ENCODE assay signal across 8 cellular contexts in the genomic region with DNA sequence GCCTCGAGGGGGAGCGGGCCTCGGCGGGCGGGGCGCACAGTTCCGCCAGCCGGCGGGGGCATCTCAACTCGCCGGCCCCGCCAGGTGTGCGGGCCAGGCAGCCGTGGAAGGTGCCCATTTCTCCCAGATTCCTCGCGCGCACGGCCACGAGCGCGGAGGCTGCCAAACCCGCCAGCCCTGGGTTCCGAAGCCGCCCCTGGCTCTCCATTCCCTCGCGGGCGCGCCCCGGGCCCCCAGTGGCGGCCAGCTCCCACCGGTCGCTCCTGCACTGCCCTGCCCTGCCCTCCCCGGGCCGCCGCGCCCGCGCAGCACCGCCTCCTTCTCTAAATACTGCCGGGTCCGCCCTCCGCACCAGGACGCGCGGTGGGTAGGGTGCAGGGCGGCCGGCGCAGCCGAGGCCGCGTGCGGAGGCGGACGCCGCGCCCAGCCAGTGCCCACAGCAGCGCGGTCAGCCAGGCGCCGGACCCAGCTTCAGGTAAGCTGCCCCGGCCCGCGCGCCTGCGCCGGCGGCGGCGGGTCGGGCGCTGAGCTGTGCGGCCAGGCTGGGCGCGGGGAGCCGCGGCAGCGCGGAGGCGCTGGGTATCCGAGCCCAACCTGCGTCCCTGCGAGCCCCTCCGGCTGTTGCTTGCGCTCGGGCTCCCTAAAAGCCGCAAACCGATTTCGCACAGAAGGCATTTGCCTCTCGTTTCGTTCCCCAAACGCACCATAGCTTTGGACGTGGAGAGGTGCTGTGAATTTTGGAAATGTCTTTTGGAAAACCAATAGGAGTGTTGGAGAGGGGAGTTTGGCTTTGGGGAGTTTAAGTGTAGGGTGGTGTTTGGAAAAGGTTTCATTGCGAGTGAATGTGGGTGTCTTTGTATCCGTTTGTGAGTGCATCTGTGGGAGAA. TPM values are rescaled to one million over a fixed set of nuclear protein-coding genes. Genes with fewer than 3 reads are reported as not detected.
DNase-seq lines count a peak whose midpoint lies in the region; ATAC-seq and TF ChIP-seq lines count a peak whose summit lies in the region.

A gene with protein sequence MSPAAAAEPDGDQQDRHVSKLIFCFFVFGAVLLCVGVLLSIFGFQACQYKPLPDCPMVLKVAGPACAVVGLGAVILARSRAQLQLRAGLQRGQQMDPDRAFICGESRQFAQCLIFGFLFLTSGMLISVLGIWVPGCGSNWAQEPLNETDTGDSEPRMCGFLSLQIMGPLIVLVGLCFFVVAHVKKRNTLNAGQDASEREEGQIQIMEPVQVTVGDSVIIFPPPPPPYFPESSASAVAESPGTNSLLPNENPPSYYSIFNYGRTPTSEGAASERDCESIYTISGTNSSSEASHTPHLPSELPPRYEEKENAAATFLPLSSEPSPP (plus strand): TSS at position 354 of the 887 bp plus-strand sequence. CDS start 2,799 bp downstream, outside the sequence.

- H3K4me1 ChIP-seq in Caco-2 = peaks cover 21% of the 10 kb centered on the region
- peaks cover 4% of the 10 kb centered on the region for H3K4me1 ChIP-seq in ectodermal cell (ENCODE audit: control insufficient read depth, insufficient read depth, low read length)
- peaks cover 50 to 54% of the 10 kb centered on the region in 2 donors for H3K4me1 ChIP-seq in thyroid gland

- intact Hi-C loops in Caco-2 (cut with micrococcal nuclease; ENCODE audit: unreplicated experiment) = no loop called here
- intact Hi-C loops in thyroid gland (cut with DNase I) = no loop called here

- H3K9me3 Mint-ChIP-seq in Caco-2 (ENCODE audit: unreplicated experiment) (no peaks in the 10 kb centered on the region), memory B cell (peaks cover 3% of the 10 kb centered on the region)

- peak within 1 kb of the TSS; percentile 71 for H3K4me3 Mint-ChIP-seq in Caco-2 (ENCODE audit: unreplicated experiment)
- peak within 1 kb of the TSS; percentile 40 for H3K4me3 Mint-ChIP-seq in memory B cell

- no peak within 1 kb of the TSS for H3K27ac Mint-ChIP-seq in Caco-2 (ENCODE audit: unreplicated experiment)
- H3K27ac Mint-ChIP-seq in memory B cell = no peak within 1 kb of the TSS

- H3K27me3 Mint-ChIP-seq in Caco-2 (ENCODE audit: insufficient read depth, unreplicated experiment) (peaks cover 3% of the 10 kb centered on the region), memory B cell (peaks cover 32% of the 10 kb centered on the region)

- POLR2A ChIA-PET in Caco-2 (lab: Charles Lee) = no interaction called here

- H3K4me3 ChIP-seq in Caco-2 (ENCODE audit: low read depth, low read length) (peak within 1 kb of the TSS; percentile 62), ectodermal cell (ENCODE audit: insufficient read depth, low read depth, low read length) (peak within 1 kb of the TSS; percentile 43), thyroid gland (replicated peaks in 1 of 3) (peak within 1 kb of the TSS; percentile 14 to 37 (median 20))

- 1 to 2% methylated on average over 94 of the region's 94 CpGs for WGBS in ectodermal cell, 2 experiments
- 1 to 5% methylated on average over 19 to 31 of the region's 94 CpGs for WGBS in thyroid gland, 2 donors

- no peaks in the 10 kb centered on the region; the same call in 1 of the 2 replicates for H3K27me3 ChIP-seq in Caco-2 (replicated peaks; ENCODE audit: control insufficient read depth, insufficient read depth, low read length)
- H3K27me3 ChIP-seq in ectodermal cell (ENCODE audit: control insufficient read depth, insufficient read depth, low read length, poor library complexity, severe bottlenecking) = peaks cover 58% of the 10 kb centered on the region
- H3K27me3 ChIP-seq in thyroid gland = no peaks in the 10 kb centered on the region

- no TSS peak for BruUV-seq in Caco-2 (replicated peaks; lab: Mats Ljungman, UMichigan)

- peak; percentile 92 to 97 for TF ChIP-seq POLR2A in thyroid gland (IDR thresholded peaks at IDR 0.05)

- DNase-seq in Caco-2 = peak; percentile 57 to 62
- peak; percentile 30 for DNase-seq in NCI-H748 treated with DMSO at 0.1 percent for 48 hours (lab: John Stamatoyannopoulos, UW)
- DNase-seq in memory B cell (ENCODE audit: low spot score in 2 of 2) = no peak
- peak; percentile 85 to 87 for DNase-seq in thyroid gland
- no peak for DNase-seq in stimulated activated naive CD4-positive, alpha-beta T cell treated with Interleukin-2 at 50 U/mL for 16 hours (lab: John Stamatoyannopoulos, UW)
- DNase-seq in DMS153 treated with DMSO at 0.1 percent for 48 hours (lab: John Stamatoyannopoulos, UW; ENCODE audit: unreplicated experiment) = no peak

- CTCF ChIA-PET in Caco-2 (lab: Charles Lee) = interaction anchor here (1.3 to 1.5 kb wide), 2 partner anchors 82 to 96 kb away, joined by 3 to 4 read pairs; no protein-coding TSS in a partner anchor

- TF ChIP-seq CTCF in Caco-2 (IDR thresholded peaks at IDR 0.05; ENCODE audit: insufficient read depth in 1 of 2, low read depth in 1 of 2, low read length in 1 of 2, severe bottlenecking in 1 of 2, unreplicated experiment in 1 of 2) (no peak), thyroid gland (IDR thresholded peaks at IDR 0.05) (peak in 1 of 6 experiments; percentile 18)

- H3K4me1 Mint-ChIP-seq in Caco-2 (ENCODE audit: low read depth, unreplicated experiment) (peaks cover 6% of the 10 kb centered on the region), memory B cell (peaks cover 6% of the 10 kb centered on the region)

- H3K27ac ChIP-seq in ectodermal cell (ENCODE audit: insufficient read depth, low read depth, low read length, poor library complexity, severe bottlenecking) (no peak within 1 kb of the TSS), thyroid gland (peak within 1 kb of the TSS; percentile 98 to 99 (median 99))

- H3K9me3 ChIP-seq in Caco-2 (no peaks in the 10 kb centered on the region), ectodermal cell (ENCODE audit: control insufficient read depth, low read length) (no peaks in the 10 kb centered on the region), thyroid gland (no peaks in the 10 kb centered on the region)

- H3K36me3 ChIP-seq in Caco-2 (ENCODE audit: control insufficient read depth, insufficient read depth, low read length) = no peaks in the 10 kb centered on the region
- H3K36me3 ChIP-seq in ectodermal cell (ENCODE audit: control insufficient read depth, insufficient read depth, low read length) = no peaks in the 10 kb centered on the region
- H3K36me3 ChIP-seq in thyroid gland = peaks cover 5 to 9% of the 10 kb centered on the region in 2 donors

- no peaks in the 10 kb centered on the region for H3K36me3 Mint-ChIP-seq in Caco-2 (ENCODE audit: insufficient read depth, unreplicated experiment)
- peaks cover 2% of the 10 kb centered on the region for H3K36me3 Mint-ChIP-seq in memory B cell

- ATAC-seq in memory B cell (ENCODE audit: low read depth) (no peak), GM21423 (IDR thresholded peaks at IDR 0.05; ENCODE audit: unreplicated experiment) (no peak)

RNA-seq across cellular contexts. Expression of the gene that starts here (rescaled TPM):
- total RNA-seq in Caco-2 (2022) (0.86 and 1.2 TPM in 2 replicates), thyroid gland (10 to 100 TPM; 22.3 to 74.6 (median 50.4) TPM)
- polyA plus RNA-seq in ectodermal cell (2013, experiment 1 of 4) = not detected
- not detected for polyA plus RNA-seq in ectodermal cell (2013, experiment 2 of 4)
- 0.21 TPM for polyA plus RNA-seq in ectodermal cell (2013, experiment 3 of 4)
- 0.20 TPM for polyA plus RNA-seq in ectodermal cell (2013, experiment 4 of 4)

Comparison
In these comparisons a context has a peak if more than half of its experiments do, and no peak if none do; other contexts are left out.
1. RNA of the gene that starts here (total RNA-seq): 22.3 to 74.6 TPM in thyroid gland; 0.86 to 1.2 TPM in Caco-2; every median in the first group is over 10 times any median in the second.
2. DNase-seq: peak in Caco-2 (2 of 2), NCI-H748 treated with DMSO at 0.1 percent for 48 hours (single experiment) and thyroid gland (2 of 2); none in memory B cell (0 of 2), stimulated activated naive CD4-positive, alpha-beta T cell treated with Interleukin-2 at 50 U/mL for 16 hours (single experiment) and DMS153 treated with DMSO at 0.1 percent for 48 hours (single experiment).
3. Peak in every context shown above with its lines, with median percentiles within 50 percentile points of each other: H3K4me3 ChIP-seq.